22 cellular contexts compared by ENCODE assay signal in genomic region chr2:208608436-208608835, GRCh38.
DNase-seq lines count a peak whose midpoint lies in the region; ATAC-seq and TF ChIP-seq lines count a peak whose summit lies in the region.
"Had no signal": no experiment of that assay in that cellular context is flagged by ENCODE, and none has a peak within 500 bp of the region (broad histone marks: within the 10 kb centered on the region; RNA-seq: fewer than 3 reads in every experiment).

No MANE protein-coding gene starts in this region.

- no peak overlapping the region for H3K27ac Mint-ChIP-seq in natural killer cell treated with Interleukin-12 subunit alpha and Interleukin-12 subunit beta and Interleukin-15 and Interleukin-18, amount 100 ng/mL, for 72 hours
- H3K27ac Mint-ChIP-seq: activated CD8-positive, alpha-beta T cell treated with anti-CD3 and anti-CD28 coated beads, Interleukin-2, amount 10 ng/mL, durations not matched to agents 7 days and 5 days; activated naive CD4-positive, alpha-beta T cell treated with anti-CD3 and anti-CD28 coated beads for 36 hours had no signal

- no peak overlapping the region for H3K4me3 ChIP-seq in spleen
- H3K4me3 ChIP-seq: cardiac muscle cell, lower lobe of right lung had no signal

- H3K4me3 Mint-ChIP-seq in natural killer cell treated with Interleukin-12 subunit alpha and Interleukin-12 subunit beta and Interleukin-15 and Interleukin-18, amount 100 ng/mL, for 72 hours = no peak overlapping the region
- H3K4me3 Mint-ChIP-seq: activated CD8-positive, alpha-beta T cell treated with anti-CD3 and anti-CD28 coated beads, Interleukin-2, amount 10 ng/mL, durations not matched to agents 7 days and 5 days; activated naive CD4-positive, alpha-beta T cell treated with anti-CD3 and anti-CD28 coated beads for 36 hours had no signal

- TF ChIP-seq POLR2A in spleen (IDR thresholded peaks at IDR 0.05) = no peak

- H3K4me1 Mint-ChIP-seq in natural killer cell treated with Interleukin-12 subunit alpha and Interleukin-12 subunit beta and Interleukin-15 and Interleukin-18, amount 100 ng/mL, for 72 hours (ENCODE audit: low read depth in 2 of 2) = no peaks in the 10 kb centered on the region

- no peak for ATAC-seq in natural killer cell treated with Interleukin-12 subunit alpha and Interleukin-12 subunit beta and Interleukin-15 and Interleukin-18, amount 100 ng/mL, for 72 hours
- ATAC-seq: activated CD8-positive, alpha-beta T cell treated with anti-CD3 and anti-CD28 coated beads, Interleukin-2, amount 10 ng/mL, durations not matched to agents 7 days and 5 days; lower lobe of right lung had no signal

- intact Hi-C loops in spleen (cut with DNase I; ENCODE audit: low total_unique reads) = no loop called here

- H3K4me1 ChIP-seq in spleen = no peaks in the 10 kb centered on the region
- H3K4me1 ChIP-seq: lower lobe of right lung had no signal

- H3K36me3 ChIP-seq in spleen = no peaks in the 10 kb centered on the region
- H3K36me3 ChIP-seq: cardiac muscle cell, lower lobe of right lung had no signal

- H3K9me3 Mint-ChIP-seq in natural killer cell treated with Interleukin-12 subunit alpha and Interleukin-12 subunit beta and Interleukin-15 and Interleukin-18, amount 100 ng/mL, for 72 hours = peaks cover 6% of the 10 kb centered on the region

- H3K27ac ChIP-seq in spleen = no peak overlapping the region
- H3K27ac ChIP-seq: cardiac muscle cell, lower lobe of right lung had no signal

- TF ChIP-seq CTCF in spleen (IDR thresholded peaks at IDR 0.05 in 8 of 11, conservative IDR thresholded peaks at IDR 0.05 in 3 of 11) = no peak

- DNase-seq in DMS 273 (lab: John Stamatoyannopoulos, UW; ENCODE audit: unreplicated experiment) = peak; percentile 54
- DNase-seq in NCI-H1105 (lab: John Stamatoyannopoulos, UW) = peak; percentile 29
- DNase-seq in NCI-H510A treated with DMSO at 0.1 percent for 48 hours (lab: John Stamatoyannopoulos, UW) = peak; percentile 69
- DNase-seq in SW480 (ENCODE audit: low spot score) = peak; percentile 5
- no peak for DNase-seq in natural killer cell treated with Interleukin-12 subunit alpha and Interleukin-12 subunit beta and Interleukin-15 and Interleukin-18, amount 100 ng/mL, for 72 hours (ENCODE audit: low spot score)
- DNase-seq in 8988T = no peak
- DNase-seq in spleen = no peak
- no peak for DNase-seq in GM19240 (ENCODE audit: insufficient read length, low spot score)
- DNase-seq: activated CD8-positive, alpha-beta T cell treated with anti-CD3 and anti-CD28 coated beads, Interleukin-2, amount 10 ng/mL, durations not matched to agents 7 days and 5 days; activated naive CD4-positive, alpha-beta T cell treated with anti-CD3 and anti-CD28 coated beads for 36 hours; activated T-cell treated with anti-CD3 and anti-CD28 coated beads, Interleukin-2, amount 50 U/mL, for 1 hour; DND-41; hypothalamus; Karpas-422; lower lobe of right lung; NCI-H1048; nucleus accumbens; SK-N-SH; stimulated activated CD4-positive, alpha-beta T cell treated with anti-CD3 and anti-CD28 coated beads, Interleukin-4, amount 100 ng/mL, for 4 hours; T1000; trophoblast cell had no signal

- no peaks in the 10 kb centered on the region for H3K36me3 Mint-ChIP-seq in natural killer cell treated with Interleukin-12 subunit alpha and Interleukin-12 subunit beta and Interleukin-15 and Interleukin-18, amount 100 ng/mL, for 72 hours

- no peaks in the 10 kb centered on the region for H3K27me3 ChIP-seq in spleen (replicated peaks in 1 of 7)
- H3K27me3 ChIP-seq: cardiac muscle cell had no signal

- no peaks in the 10 kb centered on the region for H3K27me3 Mint-ChIP-seq in natural killer cell treated with Interleukin-12 subunit alpha and Interleukin-12 subunit beta and Interleukin-15 and Interleukin-18, amount 100 ng/mL, for 72 hours

- H3K9me3 ChIP-seq in spleen = peaks cover 0 to 15% (median 2%) of the 10 kb centered on the region in 8 donors
- H3K9me3 ChIP-seq: lower lobe of right lung, SK-N-SH had no signal

- 32 to 80% (median 47%) methylated on average over 1 of the region's 1 CpG for WGBS in spleen, 5 donors

Comparison
In these comparisons a context has a peak if more than half of its experiments do, and no peak if none do; other contexts are left out.
1. DNase-seq: peak in DMS 273 (single experiment), NCI-H1105 (single experiment), NCI-H510A treated with DMSO at 0.1 percent for 48 hours (single experiment) and SW480 (single experiment); none in natural killer cell treated with Interleukin-12 subunit alpha and Interleukin-12 subunit beta and Interleukin-15 and Interleukin-18, amount 100 ng/mL, for 72 hours (single experiment), 8988T (single experiment), spleen (single experiment) and GM19240 (single experiment).